8 cellular contexts compared by ENCODE assay signal in genomic region chr16:87490091-87490798, GRCh38. TPM values are rescaled to one million over a fixed set of nuclear protein-coding genes. Genes with fewer than 3 reads are reported as not detected.
DNase-seq lines count a peak whose midpoint lies in the region; ATAC-seq and TF ChIP-seq lines count a peak whose summit lies in the region.

No MANE protein-coding gene starts in this region.

- H3K9me3 Mint-ChIP-seq in activated T-cell treated with anti-CD3 and anti-CD28 coated beads, Interleukin-2, amount 50 U/mL, for 4 hours, result no peaks in the 10 kb centered on the region
- no peaks in the 10 kb centered on the region for H3K9me3 Mint-ChIP-seq in stimulated activated effector memory CD8-positive, alpha-beta T cell treated with anti-CD3 and anti-CD28 coated beads, Interleukin-12 subunit alpha, Interleukin-12 subunit beta, amount 100 ng/mL, for 72 hours

- DNase-seq in activated T-cell treated with anti-CD3 and anti-CD28 coated beads, Interleukin-2, amount 50 U/mL, for 4 hours, result no peak
- DNase-seq in stimulated activated effector memory CD8-positive, alpha-beta T cell treated with anti-CD3 and anti-CD28 coated beads, Interleukin-12 subunit alpha, Interleukin-12 subunit beta, amount 100 ng/mL, for 72 hours (ENCODE audit: low spot score in 2 of 2), result no peak
- DNase-seq in activated effector memory CD4-positive, alpha-beta T cell treated with anti-CD3 and anti-CD28 coated beads, Interleukin-2, amount 50 U/mL, for 16 hours, result no peak
- DNase-seq in HuH-7.5 (ENCODE audit: low spot score) (no peak), dedifferentiated amniotic fluid mesenchymal stem cell (ENCODE audit: extremely low spot score) (no peak), mucosa of gallbladder (ENCODE audit: low spot score) (no peak)

- no peaks in the 10 kb centered on the region for H3K27me3 Mint-ChIP-seq in activated T-cell treated with anti-CD3 and anti-CD28 coated beads, Interleukin-2, amount 50 U/mL, for 4 hours (ENCODE audit: low read depth)

- H3K27me3 ChIP-seq in iPS-18a (ENCODE audit: control insufficient read depth, insufficient read depth, low read length), result no peaks in the 10 kb centered on the region

- peaks cover 64% of the 10 kb centered on the region for H3K4me1 Mint-ChIP-seq in activated T-cell treated with anti-CD3 and anti-CD28 coated beads, Interleukin-2, amount 50 U/mL, for 4 hours (ENCODE audit: low read depth)
- peaks cover 75% of the 10 kb centered on the region for H3K4me1 Mint-ChIP-seq in stimulated activated effector memory CD8-positive, alpha-beta T cell treated with anti-CD3 and anti-CD28 coated beads, Interleukin-12 subunit alpha, Interleukin-12 subunit beta, amount 100 ng/mL, for 72 hours

- peak overlapping the region; percentile 85 for H3K27ac Mint-ChIP-seq in stimulated activated effector memory CD8-positive, alpha-beta T cell treated with anti-CD3 and anti-CD28 coated beads, Interleukin-12 subunit alpha, Interleukin-12 subunit beta, amount 100 ng/mL, for 72 hours

- H3K4me3 ChIP-seq in HEK293 (ENCODE audit: low read depth, low read length), result peak overlapping the region; percentile 43
- peak overlapping the region; percentile 6 for H3K4me3 ChIP-seq in iPS-18a (ENCODE audit: low read length)

- TF ChIP-seq CTCF in HEK293 (tag by site-specific recombination; IDR thresholded peaks at IDR 0.05), result no peak

- H3K9me3 ChIP-seq in HEK293 (ENCODE audit: control insufficient read depth, insufficient read depth, low read depth, low read length), result no peaks in the 10 kb centered on the region
- no peaks in the 10 kb centered on the region for H3K9me3 ChIP-seq in iPS-18a (ENCODE audit: control insufficient read depth, low read depth, low read length)

- CTCF ChIA-PET in HEK293 (lab: Yijun Ruan, JAX), result interaction anchor here (1.2 to 2.6 kb wide), 2 partner anchors 25 to 29 kb away, joined by 4 to 12 read pairs; no protein-coding TSS in a partner anchor

- H3K36me3 ChIP-seq in HEK293 (ENCODE audit: control insufficient read depth in 2 of 2, insufficient read depth in 1 of 2, low read length in 2 of 2) (peaks cover 0 to 5% of the 10 kb centered on the region in 2 experiments; a peak in 2 of 3 replicates), iPS-18a (ENCODE audit: control insufficient read depth, low read depth, low read length) (no peaks in the 10 kb centered on the region)

- peak overlapping the region; percentile 66; the same call in 1 of the 2 replicates for H3K27ac ChIP-seq in HEK293 (ENCODE audit: extremely low read depth, low read depth, low read length)
- no peak overlapping the region for H3K27ac ChIP-seq in iPS-18a (ENCODE audit: low read length)

- no peak overlapping the region for H3K9ac ChIP-seq in iPS-18a (ENCODE audit: low read length)

- POLR2A ChIA-PET in HEK293 (lab: Yijun Ruan, JAX), result interaction anchor here (1.2 kb wide), 2 partner anchors 28 to 29 kb away, joined by 3 read pairs; no protein-coding TSS in a partner anchor

- H3K4me1 ChIP-seq in HEK293 (ENCODE audit: control insufficient read depth, insufficient read depth, low read length) (peaks cover 8% of the 10 kb centered on the region), iPS-18a (ENCODE audit: control insufficient read depth, low read depth, low read length) (peaks cover 11% of the 10 kb centered on the region)

- peak overlapping the region; percentile 88 for H3K4me3 Mint-ChIP-seq in activated T-cell treated with anti-CD3 and anti-CD28 coated beads, Interleukin-2, amount 50 U/mL, for 4 hours
- H3K4me3 Mint-ChIP-seq in stimulated activated effector memory CD8-positive, alpha-beta T cell treated with anti-CD3 and anti-CD28 coated beads, Interleukin-12 subunit alpha, Interleukin-12 subunit beta, amount 100 ng/mL, for 72 hours, result peak overlapping the region; percentile 76

- H3K36me3 Mint-ChIP-seq in activated T-cell treated with anti-CD3 and anti-CD28 coated beads, Interleukin-2, amount 50 U/mL, for 4 hours (ENCODE audit: insufficient read depth), result no peaks in the 10 kb centered on the region
- peaks cover 7% of the 10 kb centered on the region for H3K36me3 Mint-ChIP-seq in stimulated activated effector memory CD8-positive, alpha-beta T cell treated with anti-CD3 and anti-CD28 coated beads, Interleukin-12 subunit alpha, Interleukin-12 subunit beta, amount 100 ng/mL, for 72 hours

- no peak for ATAC-seq in activated T-cell treated with anti-CD3 and anti-CD28 coated beads, Interleukin-2, amount 50 U/mL, for 4 hours
- ATAC-seq in stimulated activated effector memory CD8-positive, alpha-beta T cell treated with anti-CD3 and anti-CD28 coated beads, Interleukin-12 subunit alpha, Interleukin-12 subunit beta, amount 100 ng/mL, for 72 hours, result no peak

TF ChIP-seq in HEK293, 187 proteins besides CTCF, POLR2A, EP300 and RAD21:
- TF ChIP-seq ZNF211 (tag by site-specific recombination; IDR thresholded peaks at IDR 0.05; ENCODE audit: low read depth) (no peak), HOXC10 (CRISPR knock-in tag; IDR thresholded peaks at IDR 0.05) (no peak), SP3 (tag by site-specific recombination; IDR thresholded peaks at IDR 0.05) (no peak)

RNA-seq across cellular contexts. Expression of gene ZCCHC14, which starts 2.6 kb away (rescaled TPM):
- total RNA-seq in activated T-cell treated with anti-CD3 and anti-CD28 coated beads, Interleukin-2, amount 50 U/mL, for 4 hours, result 10 to 100 TPM; 14.7 to 18.0 (median 15.9) TPM
- total RNA-seq in mucosa of gallbladder, result 25.1 TPM
